ENCODE assay signal across 8 cellular contexts in genomic region chr17:4948166-4948996, GRCh38. TPM values are rescaled to one million over a fixed set of nuclear protein-coding genes. Genes with fewer than 3 reads are reported as not detected.
DNase-seq lines count a peak whose midpoint lies in the region; ATAC-seq and TF ChIP-seq lines count a peak whose summit lies in the region.

Gene PFN1 (minus strand): TSS chr17:4948530. CDS start chr17:4948394, 136 bp downstream.

- H3K4me3 Mint-ChIP-seq in Calu3 (ENCODE audit: low read depth, unreplicated experiment): peak within 1 kb of the TSS; percentile 89
- H3K4me3 Mint-ChIP-seq in T-helper 2 cell treated with Interferon-gamma antibody and Interleukin-4, amounts not matched to agents 5 μg/mL and 100 μg/mL, for 36 hours: peak within 1 kb of the TSS; percentile 96

- H3K36me3 Mint-ChIP-seq in Calu3 (ENCODE audit: insufficient read depth, unreplicated experiment): peaks cover 59% of the 10 kb centered on the region
- H3K36me3 Mint-ChIP-seq in T-helper 2 cell treated with Interferon-gamma antibody and Interleukin-4, amounts not matched to agents 5 μg/mL and 100 μg/mL, for 36 hours (ENCODE audit: low read depth): peaks cover 40% of the 10 kb centered on the region

- H3K4me1 ChIP-seq in HAP-1 (peaks cover 18% of the 10 kb centered on the region), ascending aorta (peaks cover 15 to 50% of the 10 kb centered on the region in 2 donors), right cardiac atrium (ENCODE audit: control insufficient read depth, insufficient read depth, low read length) (peaks cover 5% of the 10 kb centered on the region), urinary bladder (ENCODE audit: insufficient read depth) (no peaks in the 10 kb centered on the region)

- DNase-seq in Calu3 (peak; percentile 83), HAP-1 (ENCODE audit: low spot score in 2 of 2) (peak; percentile 89 to 95), NCI-H1694 (lab: John Stamatoyannopoulos, UW) (peak; percentile 69), ascending aorta (ENCODE audit: low spot score in 2 of 2) (peak; percentile 66 to 94), right cardiac atrium (peak; percentile 92 to 97 (median 96)), putamen (ENCODE audit: low spot score) (peak; percentile 89)
- peak; percentile 80 for DNase-seq in T-helper 2 cell treated with Interferon-gamma antibody and Interleukin-4, amounts not matched to agents 5 μg/mL and 100 μg/mL, for 36 hours (ENCODE audit: low spot score)

- H3K4me1 Mint-ChIP-seq in Calu3 (ENCODE audit: low read depth, unreplicated experiment): peaks cover 28% of the 10 kb centered on the region
- peaks cover 34% of the 10 kb centered on the region for H3K4me1 Mint-ChIP-seq in T-helper 2 cell treated with Interferon-gamma antibody and Interleukin-4, amounts not matched to agents 5 μg/mL and 100 μg/mL, for 36 hours (ENCODE audit: low read depth)

- H3K27me3 Mint-ChIP-seq in Calu3 (ENCODE audit: unreplicated experiment): no peaks in the 10 kb centered on the region
- H3K27me3 Mint-ChIP-seq in T-helper 2 cell treated with Interferon-gamma antibody and Interleukin-4, amounts not matched to agents 5 μg/mL and 100 μg/mL, for 36 hours (ENCODE audit: low read depth): no peaks in the 10 kb centered on the region

- TF ChIP-seq CTCF in Calu3 (IDR thresholded peaks at IDR 0.05; ENCODE audit: unreplicated experiment) (no peak), ascending aorta (IDR thresholded peaks at IDR 0.05) (no peak)

- BruUV-seq in Calu3 (replicated peaks; lab: Mats Ljungman, UMichigan): no TSS peak

- no peaks in the 10 kb centered on the region for H3K9me3 Mint-ChIP-seq in Calu3 (ENCODE audit: low read depth, unreplicated experiment)
- no peaks in the 10 kb centered on the region for H3K9me3 Mint-ChIP-seq in T-helper 2 cell treated with Interferon-gamma antibody and Interleukin-4, amounts not matched to agents 5 μg/mL and 100 μg/mL, for 36 hours

- H3K27me3 ChIP-seq in HAP-1 (ENCODE audit: low read depth): no peaks in the 10 kb centered on the region
- no peaks in the 10 kb centered on the region for H3K27me3 ChIP-seq in ascending aorta
- H3K27me3 ChIP-seq in right cardiac atrium (ENCODE audit: control insufficient read depth, insufficient read depth): no peaks in the 10 kb centered on the region

- peak; percentile 75 to 82 for ATAC-seq in right cardiac atrium

- 1% methylated on average over 70 of the region's 70 CpGs for WGBS in right cardiac atrium
- under 1% methylated on average over 70 of the region's 70 CpGs for WGBS in urinary bladder

- no peaks in the 10 kb centered on the region for H3K9me3 ChIP-seq in HAP-1
- no peaks in the 10 kb centered on the region for H3K9me3 ChIP-seq in ascending aorta
- H3K9me3 ChIP-seq in right cardiac atrium (ENCODE audit: control insufficient read depth, low read length): no peaks in the 10 kb centered on the region

- peak within 1 kb of the TSS; percentile 98 for H3K4me3 ChIP-seq in HAP-1
- peak within 1 kb of the TSS; percentile 94 to 100 for H3K4me3 ChIP-seq in ascending aorta
- H3K4me3 ChIP-seq in right cardiac atrium (ENCODE audit: low read length): peak within 1 kb of the TSS; percentile 87
- peak within 1 kb of the TSS; percentile 97 for H3K4me3 ChIP-seq in urinary bladder (ENCODE audit: low read depth, low read length)

- in situ Hi-C loops in HAP-1 (cut with MboI; ENCODE audit: low sequenced_read_pairs): no loop called here

- H3K36me3 ChIP-seq in HAP-1 (replicated peaks): peaks cover 46% of the 10 kb centered on the region
- peaks cover 26 to 34% of the 10 kb centered on the region in 2 donors for H3K36me3 ChIP-seq in ascending aorta
- H3K36me3 ChIP-seq in urinary bladder (ENCODE audit: insufficient read depth): peaks cover 1% of the 10 kb centered on the region

- H3K27ac ChIP-seq in ascending aorta (peak within 1 kb of the TSS; percentile 93 to 99), right cardiac atrium (ENCODE audit: low read length) (peak within 1 kb of the TSS; percentile 96), urinary bladder (ENCODE audit: low read depth) (peak within 1 kb of the TSS; percentile 99)

- H3K27ac Mint-ChIP-seq in Calu3 (ENCODE audit: unreplicated experiment): peak within 1 kb of the TSS; percentile 98
- peak within 1 kb of the TSS; percentile 96 for H3K27ac Mint-ChIP-seq in T-helper 2 cell treated with Interferon-gamma antibody and Interleukin-4, amounts not matched to agents 5 μg/mL and 100 μg/mL, for 36 hours

- intact Hi-C loops in Calu3 (cut with micrococcal nuclease; ENCODE audit: unreplicated experiment) (no loop called here), ascending aorta (cut with DNase I) (loop anchor here (1.0 kb wide), 2 partner anchors 8 to 19 kb away; partner anchors contain the start of genes RNF167, SLC25A11 and SPAG7), right cardiac atrium (cut with DNase I) (no loop called here)

- CTCF ChIA-PET in Calu3 (lab: Charles Lee): no interaction called here

RNA-seq across cellular contexts. Expression of gene PFN1, which starts in this region (rescaled TPM):
- total RNA-seq in Calu3 (2022): 580 and 605 TPM in 2 replicates
- 1,046 TPM for total RNA-seq in ascending aorta
- 100 to 1,000 TPM; 148 to 229 (median 201) TPM for total RNA-seq in right cardiac atrium
- 180 TPM for polyA plus RNA-seq in right cardiac atrium
- total RNA-seq in urinary bladder: 205 TPM
- polyA plus RNA-seq in urinary bladder: 1,651 TPM

Comparison
In these comparisons a context has a peak if more than half of its experiments do, and no peak if none do; other contexts are left out.
1. Peak in every context shown above with its lines: DNase-seq, ATAC-seq, H3K4me3 ChIP-seq and H3K27ac ChIP-seq.